Comparison of ENCODE assay signal across 26 cellular contexts in genomic region chr13:99723847-99724246, GRCh38.
"Had no signal": no experiment of that assay in that cellular context is flagged by ENCODE, and none has a peak within 500 bp of the region (broad histone marks: within the 10 kb centered on the region; RNA-seq: fewer than 3 reads in every experiment).

No MANE protein-coding gene starts in this region.

- H3K27me3 ChIP-seq: breast epithelium, esophagus muscularis mucosa, stomach, suprapubic skin, tibial nerve had no signal

- H3K36me3 ChIP-seq: breast epithelium, esophagus muscularis mucosa, stomach, suprapubic skin, tibial nerve, WERI-Rb-1 had no signal

- H3K4me3 ChIP-seq: breast epithelium, esophagus muscularis mucosa, stomach, suprapubic skin, tibial nerve had no signal

- ATAC-seq: activated T-helper 17 cell treated with anti-CD3 and anti-CD28 coated beads, Interleukin-2, amount 50 U/mL, for 72 hours; effector memory CD8-positive, alpha-beta T cell; left cardiac atrium; sciatic nerve; stimulated activated effector memory CD8-positive, alpha-beta T cell treated with anti-CD3 and anti-CD28 coated beads, Interleukin-12 subunit alpha, Interleukin-12 subunit beta, amount 100 ng/mL, for 72 hours had no signal

- H3K9me3 ChIP-seq: esophagus muscularis mucosa, stomach, suprapubic skin, tibial nerve had no signal

- FAIRE-seq: astrocyte, colon, frontal cortex, islet of Langerhans, small intestine, TTC549, urothelium cell line had no signal

- H3K4me1 ChIP-seq: breast epithelium, esophagus muscularis mucosa, stomach, suprapubic skin, tibial nerve had no signal

- DNase-seq: activated CD4-positive, alpha-beta T cell treated with anti-CD3 and anti-CD28 coated beads for 1 hour; activated CD4-positive, alpha-beta T cell treated with anti-CD3 and anti-CD28 coated beads, Interleukin-2, amount 50 U/mL, for 1 hour; activated naive CD8-positive, alpha-beta T cell treated with anti-CD3 and anti-CD28 coated beads for 36 hours; activated T-cell treated with anti-CD3 and anti-CD28 coated beads, Interleukin-2, amount 50 U/mL, for 1 hour; effector memory CD8-positive, alpha-beta T cell; hippocampal formation; left cardiac atrium; mesenchymal stem cell; posterior cingulate gyrus; stimulated activated CD4-positive, alpha-beta T cell treated with anti-CD3 and anti-CD28 coated beads, Interleukin-2, amount 100 ng/mL, for 24 hours; stomach; WERI-Rb-1 had no signal

- H3K27ac ChIP-seq: breast epithelium, esophagus muscularis mucosa, stomach, suprapubic skin, tibial nerve, WERI-Rb-1 had no signal
